ENCODE assay signal across 1 cellular context in the genomic region with DNA sequence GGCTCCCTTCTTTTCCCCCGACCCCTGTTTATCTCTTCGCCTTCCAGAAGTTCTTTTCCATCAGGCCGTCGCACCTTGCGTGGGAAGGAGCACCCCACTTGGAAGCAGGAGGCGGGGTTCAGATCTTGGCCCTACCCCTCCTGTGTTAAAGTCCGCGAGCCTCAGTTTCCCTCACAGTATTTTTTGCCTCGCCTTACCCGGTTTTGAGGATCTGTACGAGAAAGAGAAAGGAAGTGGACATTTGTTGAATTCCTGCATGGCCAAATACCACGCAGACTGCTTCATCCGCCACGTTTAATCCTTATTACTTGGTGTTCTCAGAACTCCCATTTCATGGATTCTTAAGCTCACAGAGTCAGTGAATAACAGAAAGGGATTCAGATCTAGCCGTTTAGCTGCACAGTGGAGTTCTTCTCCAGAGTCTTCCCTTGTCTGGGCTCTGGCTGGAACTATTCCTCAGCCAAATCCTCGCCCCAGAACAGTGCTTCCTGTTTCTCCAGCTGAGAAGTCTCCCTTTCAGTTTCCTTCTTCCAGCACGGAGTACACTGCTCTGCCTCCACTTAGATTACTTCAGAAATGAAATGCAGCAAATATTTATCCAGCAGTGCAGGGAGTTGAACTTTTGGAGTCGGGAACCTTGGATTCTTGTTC.
TF ChIP-seq lines count a peak whose summit lies in the region.

No MANE protein-coding gene starts in this region.

TF ChIP-seq in HepG2, 621 proteins besides CTCF, POLR2A, EP300 and RAD21 (continued from another document and continues in another):
- no peak for TF ChIP-seq ARID4A (CRISPR knock-in tag; IDR thresholded peaks at IDR 0.05; ENCODE audit: borderline replicate concordance)
- TF ChIP-seq, protein P1, sequence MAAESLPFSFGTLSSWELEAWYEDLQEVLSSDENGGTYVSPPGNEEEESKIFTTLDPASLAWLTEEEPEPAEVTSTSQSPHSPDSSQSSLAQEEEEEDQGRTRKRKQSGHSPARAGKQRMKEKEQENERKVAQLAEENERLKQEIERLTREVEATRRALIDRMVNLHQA (CRISPR knock-in tag; IDR thresholded peaks at IDR 0.05), result no peak
- TF ChIP-seq, protein P2, sequence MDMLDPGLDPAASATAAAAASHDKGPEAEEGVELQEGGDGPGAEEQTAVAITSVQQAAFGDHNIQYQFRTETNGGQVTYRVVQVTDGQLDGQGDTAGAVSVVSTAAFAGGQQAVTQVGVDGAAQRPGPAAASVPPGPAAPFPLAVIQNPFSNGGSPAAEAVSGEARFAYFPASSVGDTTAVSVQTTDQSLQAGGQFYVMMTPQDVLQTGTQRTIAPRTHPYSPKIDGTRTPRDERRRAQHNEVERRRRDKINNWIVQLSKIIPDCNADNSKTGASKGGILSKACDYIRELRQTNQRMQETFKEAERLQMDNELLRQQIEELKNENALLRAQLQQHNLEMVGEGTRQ (IDR thresholded peaks at IDR 0.05; ENCODE audit: low read depth, low read length), result no peak
- TF ChIP-seq, protein P2 (CRISPR knock-in tag; IDR thresholded peaks at IDR 0.05; ENCODE audit: borderline replicate concordance), result no peak
- TF ChIP-seq, protein P3, sequence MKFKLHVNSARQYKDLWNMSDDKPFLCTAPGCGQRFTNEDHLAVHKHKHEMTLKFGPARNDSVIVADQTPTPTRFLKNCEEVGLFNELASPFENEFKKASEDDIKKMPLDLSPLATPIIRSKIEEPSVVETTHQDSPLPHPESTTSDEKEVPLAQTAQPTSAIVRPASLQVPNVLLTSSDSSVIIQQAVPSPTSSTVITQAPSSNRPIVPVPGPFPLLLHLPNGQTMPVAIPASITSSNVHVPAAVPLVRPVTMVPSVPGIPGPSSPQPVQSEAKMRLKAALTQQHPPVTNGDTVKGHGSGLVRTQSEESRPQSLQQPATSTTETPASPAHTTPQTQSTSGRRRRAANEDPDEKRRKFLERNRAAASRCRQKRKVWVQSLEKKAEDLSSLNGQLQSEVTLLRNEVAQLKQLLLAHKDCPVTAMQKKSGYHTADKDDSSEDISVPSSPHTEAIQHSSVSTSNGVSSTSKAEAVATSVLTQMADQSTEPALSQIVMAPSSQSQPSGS (CRISPR knock-in tag; IDR thresholded peaks at IDR 0.05), result peak; percentile 35; the same call in 1 of the 2 replicates
- TF ChIP-seq, protein P4, sequence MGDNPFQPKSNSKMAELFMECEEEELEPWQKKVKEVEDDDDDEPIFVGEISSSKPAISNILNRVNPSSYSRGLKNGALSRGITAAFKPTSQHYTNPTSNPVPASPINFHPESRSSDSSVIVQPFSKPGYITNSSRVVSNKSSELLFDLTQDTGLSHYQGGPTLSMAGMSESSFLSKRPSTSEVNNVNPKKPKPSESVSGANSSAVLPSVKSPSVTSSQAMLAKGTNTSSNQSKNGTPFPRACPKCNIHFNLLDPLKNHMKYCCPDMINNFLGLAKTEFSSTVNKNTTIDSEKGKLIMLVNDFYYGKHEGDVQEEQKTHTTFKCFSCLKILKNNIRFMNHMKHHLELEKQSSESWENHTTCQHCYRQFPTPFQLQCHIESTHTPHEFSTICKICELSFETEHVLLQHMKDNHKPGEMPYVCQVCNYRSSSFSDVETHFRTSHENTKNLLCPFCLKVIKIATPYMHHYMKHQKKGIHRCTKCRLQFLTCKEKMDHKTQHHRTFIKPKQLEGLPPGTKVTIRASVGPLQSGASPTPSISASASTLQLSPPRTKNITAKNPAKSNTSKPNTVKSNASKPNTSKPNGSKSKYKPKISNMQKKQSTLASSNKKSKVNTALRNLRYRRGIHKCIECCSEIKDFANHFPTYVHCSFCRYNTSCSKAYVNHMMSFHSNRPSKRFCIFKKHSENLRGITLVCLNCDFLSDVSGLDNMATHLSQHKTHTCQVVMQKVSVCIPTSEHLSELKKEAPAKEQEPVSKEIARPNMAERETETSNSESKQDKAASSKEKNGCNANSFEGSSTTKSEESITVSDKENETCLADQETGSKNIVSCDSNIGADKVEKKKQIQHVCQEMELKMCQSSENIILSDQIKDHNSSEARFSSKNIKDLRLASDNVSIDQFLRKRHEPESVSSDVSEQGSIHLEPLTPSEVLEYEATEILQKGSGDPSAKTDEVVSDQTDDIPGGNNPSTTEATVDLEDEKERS (CRISPR knock-in tag; IDR thresholded peaks at IDR 0.05), result 0 out of 2 replicates have a peak, but pooled peaks have one; percentile 33
- 0 out of 2 replicates have a peak, but pooled peaks have one; percentile 0 for TF ChIP-seq ELF4 (CRISPR knock-in tag; IDR thresholded peaks at IDR 0.05; ENCODE audit: borderline replicate concordance)
- TF ChIP-seq ZNF841 (CRISPR knock-in tag; IDR thresholded peaks at IDR 0.05; ENCODE audit: borderline replicate concordance), result no peak
- no peak for TF ChIP-seq ZUFSP (CRISPR knock-in tag; IDR thresholded peaks at IDR 0.05; ENCODE audit: borderline replicate concordance)
- TF ChIP-seq, protein P5, sequence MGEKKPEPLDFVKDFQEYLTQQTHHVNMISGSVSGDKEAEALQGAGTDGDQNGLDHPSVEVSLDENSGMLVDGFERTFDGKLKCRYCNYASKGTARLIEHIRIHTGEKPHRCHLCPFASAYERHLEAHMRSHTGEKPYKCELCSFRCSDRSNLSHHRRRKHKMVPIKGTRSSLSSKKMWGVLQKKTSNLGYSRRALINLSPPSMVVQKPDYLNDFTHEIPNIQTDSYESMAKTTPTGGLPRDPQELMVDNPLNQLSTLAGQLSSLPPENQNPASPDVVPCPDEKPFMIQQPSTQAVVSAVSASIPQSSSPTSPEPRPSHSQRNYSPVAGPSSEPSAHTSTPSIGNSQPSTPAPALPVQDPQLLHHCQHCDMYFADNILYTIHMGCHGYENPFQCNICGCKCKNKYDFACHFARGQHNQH (CRISPR knock-in tag; IDR thresholded peaks at IDR 0.05), result no peak
- TF ChIP-seq TBL1XR1 (IDR thresholded peaks at IDR 0.05; ENCODE audit: borderline replicate concordance, low read length, partially characterized antibody), result no peak
- TF ChIP-seq RFX3 (CRISPR knock-in tag; IDR thresholded peaks at IDR 0.05), result no peak
- TF ChIP-seq POGK (CRISPR knock-in tag; conservative IDR thresholded peaks at IDR 0.05), result 0 out of 2 replicates have a peak, but pooled peaks have one; percentile 39
- TF ChIP-seq NFE2L2 (IDR thresholded peaks at IDR 0.05; ENCODE audit: low read length), result no peak
- TF ChIP-seq, protein P6, sequence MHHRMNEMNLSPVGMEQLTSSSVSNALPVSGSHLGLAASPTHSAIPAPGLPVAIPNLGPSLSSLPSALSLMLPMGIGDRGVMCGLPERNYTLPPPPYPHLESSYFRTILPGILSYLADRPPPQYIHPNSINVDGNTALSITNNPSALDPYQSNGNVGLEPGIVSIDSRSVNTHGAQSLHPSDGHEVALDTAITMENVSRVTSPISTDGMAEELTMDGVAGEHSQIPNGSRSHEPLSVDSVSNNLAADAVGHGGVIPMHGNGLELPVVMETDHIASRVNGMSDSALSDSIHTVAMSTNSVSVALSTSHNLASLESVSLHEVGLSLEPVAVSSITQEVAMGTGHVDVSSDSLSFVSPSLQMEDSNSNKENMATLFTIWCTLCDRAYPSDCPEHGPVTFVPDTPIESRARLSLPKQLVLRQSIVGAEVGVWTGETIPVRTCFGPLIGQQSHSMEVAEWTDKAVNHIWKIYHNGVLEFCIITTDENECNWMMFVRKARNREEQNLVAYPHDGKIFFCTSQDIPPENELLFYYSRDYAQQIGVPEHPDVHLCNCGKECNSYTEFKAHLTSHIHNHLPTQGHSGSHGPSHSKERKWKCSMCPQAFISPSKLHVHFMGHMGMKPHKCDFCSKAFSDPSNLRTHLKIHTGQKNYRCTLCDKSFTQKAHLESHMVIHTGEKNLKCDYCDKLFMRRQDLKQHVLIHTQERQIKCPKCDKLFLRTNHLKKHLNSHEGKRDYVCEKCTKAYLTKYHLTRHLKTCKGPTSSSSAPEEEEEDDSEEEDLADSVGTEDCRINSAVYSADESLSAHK (CRISPR knock-in tag; IDR thresholded peaks at IDR 0.05; ENCODE audit: borderline replicate concordance), result no peak
- TF ChIP-seq HOXA5 (CRISPR knock-in tag; IDR thresholded peaks at IDR 0.05), result 0 out of 2 replicates have a peak, but pooled peaks have one; percentile 34
- no peak for TF ChIP-seq NCOA2 (CRISPR knock-in tag; IDR thresholded peaks at IDR 0.05)
- TF ChIP-seq ELF1 (CRISPR knock-in tag; IDR thresholded peaks at IDR 0.05), result peak; percentile 32
- no peak for TF ChIP-seq ZNF687 (CRISPR knock-in tag; IDR thresholded peaks at IDR 0.05)
- TF ChIP-seq ATF7-NPFF (CRISPR knock-in tag; IDR thresholded peaks at IDR 0.05; ENCODE audit: low read depth), result peak; percentile 48; the same call in 1 of the 2 replicates
- TF ChIP-seq ZNF496 (CRISPR knock-in tag; IDR thresholded peaks at IDR 0.05; ENCODE audit: insufficient replicate concordance), result no peak
